23 cellular contexts compared by ENCODE assay signal in the genomic region with DNA sequence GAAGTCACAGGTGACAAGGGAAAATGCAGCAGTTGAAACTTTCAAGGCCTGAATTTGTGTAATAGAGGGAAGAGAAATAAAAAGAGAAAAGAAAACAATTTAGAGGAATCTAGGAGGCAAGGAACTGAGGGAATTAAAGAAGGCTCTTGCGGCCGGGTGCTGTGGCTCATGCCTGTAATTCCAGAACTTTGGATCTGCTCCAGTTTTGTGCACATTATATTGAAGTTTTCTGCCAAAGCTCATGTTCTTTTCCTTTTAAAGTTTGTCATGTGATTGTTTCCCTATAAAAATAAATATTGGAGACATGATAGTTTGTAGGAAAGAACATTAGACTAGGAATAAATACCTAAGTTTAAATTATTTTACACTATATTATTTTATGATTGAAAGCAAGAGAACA.
A peak's percentile ranks its signal among the peaks of the same experiment; 100 is the strongest.
DNase-seq lines count a peak whose midpoint lies in the region; TF ChIP-seq lines count a peak whose summit lies in the region.
"Had no signal": no experiment of that assay in that cellular context is flagged by ENCODE, and none has a peak within 500 bp of the region (broad histone marks: within the 10 kb centered on the region; RNA-seq: fewer than 3 reads in every experiment).

No MANE protein-coding gene starts in this region.

- no peaks in the 10 kb centered on the region for H3K4me1 ChIP-seq in fibroblast of lung (ENCODE audit: control insufficient read depth, extremely low read depth, insufficient read depth, low read length)
- H3K4me1 ChIP-seq: BE2C had no signal

- no peak overlapping the region for H3K4me2 ChIP-seq in fibroblast of lung (ENCODE audit: extremely low read depth, insufficient read depth, low read length)
- H3K4me2 ChIP-seq: SK-N-SH had no signal

- CTCF ChIA-PET in GM10248 (lab: Yijun Ruan, JAX), result no interaction called here

- H3K36me3 ChIP-seq in fibroblast of lung (ENCODE audit: control insufficient read depth, insufficient read depth, low read length), result no peaks in the 10 kb centered on the region
- H3K36me3 ChIP-seq: BE2C had no signal

- H3K9ac ChIP-seq in fibroblast of lung (ENCODE audit: insufficient read depth, low read length), result no peak overlapping the region
- H3K9ac ChIP-seq: GM23248, SK-N-SH had no signal

- in situ Hi-C loops in astrocyte of the cerebellum (cut with HindIII; ENCODE audit: low sequenced_read_pairs), result no loop called here

- H4K20me1 ChIP-seq in fibroblast of lung (ENCODE audit: control insufficient read depth, extremely low read depth, insufficient read depth, low read length), result no peaks in the 10 kb centered on the region

- H3K4me3 ChIP-seq in astrocyte of the cerebellum (ENCODE audit: low read depth, low read length), result no peak overlapping the region
- no peak overlapping the region for H3K4me3 ChIP-seq in fibroblast of lung (replicated peaks in 1 of 4; ENCODE audit: control extremely low read depth in 1 of 4, insufficient read depth in 1 of 4, low read depth in 3 of 4, low read length in 4 of 4)
- H3K4me3 ChIP-seq in retinal pigment epithelial cell (ENCODE audit: low read length), result no peak overlapping the region
- H3K4me3 ChIP-seq: GM12878, GM23248 had no signal

- DNase-seq in astrocyte of the cerebellum (ENCODE audit: low read depth), result peak; percentile 34
- peak; percentile 1 to 54 for DNase-seq in fibroblast of lung (ENCODE audit: low read depth in 2 of 2)
- DNase-seq in retinal pigment epithelial cell (ENCODE audit: low read depth), result peak; percentile 25
- DNase-seq in NCI-H82 (lab: John Stamatoyannopoulos, UW), result no peak
- DNase-seq in NCI-H2029 treated with DMSO at 0.1 percent for 48 hours (lab: John Stamatoyannopoulos, UW), result no peak
- DNase-seq in GM10248 (ENCODE audit: extremely low spot score), result no peak
- DNase-seq in NCI-H1105 (lab: John Stamatoyannopoulos, UW), result no peak
- DNase-seq: BE2C, DMS79, GM23248, H9, HFFc6, KG1, NCI-H1092 treated with DMSO at 0.1 percent for 48 hours, NCI-H146, NCI-H2029, NCI-H226, NCI-H524, NCI-H774, SIG-M5, SK-N-SH had no signal

- TF ChIP-seq CTCF in astrocyte of the cerebellum (IDR thresholded peaks at IDR 0.05; ENCODE audit: low read depth, low read length, missing control alignments) (no peak), fibroblast of lung (conservative IDR thresholded peaks at IDR 0.05 in 1 of 2, IDR thresholded peaks at IDR 0.05 in 1 of 2; ENCODE audit: low read depth in 1 of 2, low read length in 2 of 2) (no peak), retinal pigment epithelial cell (conservative IDR thresholded peaks at IDR 0.05; ENCODE audit: low read depth, low read length) (no peak), GM10248 (IDR thresholded peaks at IDR 0.05; ENCODE audit: control extremely low read depth, extremely low read depth, low read depth, missing control alignments) (no peak)

- POLR2A ChIA-PET in GM10248 (lab: Yijun Ruan, JAX), result no interaction called here

- no peaks in the 10 kb centered on the region for H3K9me3 ChIP-seq in fibroblast of lung (ENCODE audit: control insufficient read depth, insufficient read depth, low read depth, low read length)
- H3K9me3 ChIP-seq: BE2C, SK-N-SH had no signal

- no peak overlapping the region for H3K27ac ChIP-seq in fibroblast of lung (ENCODE audit: insufficient read depth, low read length)
- H3K27ac ChIP-seq: GM23248, HL-60 had no signal

- no peak overlapping the region for H2AFZ ChIP-seq in fibroblast of lung (ENCODE audit: low read length)
- H2AFZ ChIP-seq: GM23248 had no signal

- no peaks in the 10 kb centered on the region for H3K79me2 ChIP-seq in fibroblast of lung (ENCODE audit: control insufficient read depth, insufficient read depth, low read length)

- H3K27me3 ChIP-seq in fibroblast of lung (ENCODE audit: control insufficient read depth, insufficient read depth, low read length), result no peaks in the 10 kb centered on the region
- H3K27me3 ChIP-seq: BE2C had no signal

Comparison
In these comparisons a context has a peak if more than half of its experiments do, and no peak if none do; other contexts are left out.
1. DNase-seq: peak in astrocyte of the cerebellum (single experiment), fibroblast of lung (2 of 2) and retinal pigment epithelial cell (single experiment); none in NCI-H82 (single experiment), NCI-H2029 treated with DMSO at 0.1 percent for 48 hours (single experiment), GM10248 (single experiment) and NCI-H1105 (single experiment).